Comparison of ENCODE assay signal across 28 cellular contexts in the genomic region with DNA sequence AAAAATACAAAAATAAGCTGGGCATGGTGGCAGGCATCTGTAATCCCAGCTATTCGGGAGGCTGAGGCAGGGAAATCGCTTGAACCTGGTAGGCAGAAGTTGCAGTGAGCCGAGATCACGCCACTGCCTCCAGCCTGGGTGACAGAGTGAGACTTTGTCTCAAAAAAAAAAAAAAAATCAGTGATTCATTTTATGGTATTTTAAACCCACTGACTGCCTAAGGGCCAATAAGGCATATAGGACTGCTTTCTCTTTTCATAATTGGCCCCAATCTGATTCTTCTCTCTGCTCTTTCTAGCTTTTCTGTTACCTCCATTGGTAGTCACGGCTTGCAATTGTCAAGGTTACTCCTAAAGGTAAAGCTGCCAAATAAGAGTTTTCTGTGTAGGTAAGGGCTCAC.
"Had no signal": no experiment of that assay in that cellular context is flagged by ENCODE, and none has a peak within 500 bp of the region (broad histone marks: within the 10 kb centered on the region; RNA-seq: fewer than 3 reads in every experiment).

No MANE protein-coding gene starts in this region.

- H2AFZ ChIP-seq: parathyroid adenoma had no signal

- H3K4me1 ChIP-seq: parathyroid adenoma, right lobe of liver, thyroid gland, tibial nerve had no signal

- H3K4me3 Mint-ChIP-seq: natural killer cell treated with Interleukin-12 subunit alpha and Interleukin-12 subunit beta and Interleukin-15 and Interleukin-18, amount 100 ng/mL, for 72 hours; nephron progenitor cell; neural crest cell; stimulated activated effector memory CD8-positive, alpha-beta T cell treated with anti-CD3 and anti-CD28 coated beads, Interleukin-12 subunit alpha, Interleukin-12 subunit beta, amount 100 ng/mL, for 72 hours; stimulated activated naive B cell treated with anti-CD40 and anti-IgM and Interleukin-4, amounts not matched to agents 10 μg/mL and 1 μg/mL and 100 μg/mL, for 72 hours; stimulated activated naive CD8-positive, alpha-beta T cell treated with anti-CD3 and anti-CD28 coated beads, Interleukin-15, Interleukin-2, amounts not matched to agents 100 ng/mL and 50 ng/mL, for 24 hours had no signal

- FAIRE-seq: small intestine, urothelium cell line had no signal

- H3K36me3 ChIP-seq: neutrophil, right lobe of liver, sigmoid colon, stomach, thoracic aorta, thyroid gland, tibial nerve, upper lobe of left lung, vagina had no signal

- H3K9me3 ChIP-seq: neutrophil, psoas muscle, right lobe of liver, sigmoid colon, stomach, thoracic aorta, thyroid gland, tibial nerve, upper lobe of left lung, vagina had no signal

- H3K27ac Mint-ChIP-seq: natural killer cell treated with Interleukin-12 subunit alpha and Interleukin-12 subunit beta and Interleukin-15 and Interleukin-18, amount 100 ng/mL, for 72 hours; nephron progenitor cell; progenitor cell of endocrine pancreas; stimulated activated effector memory CD8-positive, alpha-beta T cell treated with anti-CD3 and anti-CD28 coated beads, Interleukin-12 subunit alpha, Interleukin-12 subunit beta, amount 100 ng/mL, for 72 hours; stimulated activated naive B cell treated with anti-CD40 and anti-IgM and Interleukin-4, amounts not matched to agents 10 μg/mL and 1 μg/mL and 100 μg/mL, for 72 hours; stimulated activated naive CD8-positive, alpha-beta T cell treated with anti-CD3 and anti-CD28 coated beads, Interleukin-15, Interleukin-2, amounts not matched to agents 100 ng/mL and 50 ng/mL, for 24 hours had no signal

- DNase-seq: nephron progenitor cell; nucleus accumbens; posterior cingulate gyrus; psoas muscle; right cardiac atrium; right lobe of liver; sigmoid colon; small intestine; stimulated activated CD4-positive, alpha-beta T cell treated with anti-CD3 and anti-CD28 coated beads, Interleukin-15, amount 100 ng/mL, for 24 hours; stimulated activated CD4-positive, alpha-beta T cell treated with anti-CD3 and anti-CD28 coated beads, Interleukin-2, amount 100 ng/mL, for 24 hours; stimulated activated CD4-positive, alpha-beta T cell treated with anti-CD3 and anti-CD28 coated beads, Interleukin-2, amount 100 ng/mL, for 48 hours; stimulated activated CD4-positive, alpha-beta T cell treated with anti-CD3 and anti-CD28 coated beads, Interleukin-4, amount 100 ng/mL, for 24 hours; stimulated activated naive B cell treated with anti-CD40 and anti-IgM and Interleukin-4, amounts not matched to agents 10 μg/mL and 1 μg/mL and 100 μg/mL, for 72 hours; stimulated activated naive CD4-positive, alpha-beta T cell treated with Interleukin-2 at 50 U/mL for 16 hours; stomach; thyroid gland had no signal

- H3K27me3 ChIP-seq: neutrophil, right lobe of liver, sigmoid colon, stomach, thyroid gland, tibial nerve, upper lobe of left lung, vagina had no signal

- H3K27me3 Mint-ChIP-seq: natural killer cell treated with Interleukin-12 subunit alpha and Interleukin-12 subunit beta and Interleukin-15 and Interleukin-18, amount 100 ng/mL, for 72 hours; stimulated activated naive B cell treated with anti-CD40 and anti-IgM and Interleukin-4, amounts not matched to agents 10 μg/mL and 1 μg/mL and 100 μg/mL, for 72 hours had no signal

- H3K36me3 Mint-ChIP-seq: natural killer cell treated with Interleukin-12 subunit alpha and Interleukin-12 subunit beta and Interleukin-15 and Interleukin-18, amount 100 ng/mL, for 72 hours; stimulated activated effector memory CD8-positive, alpha-beta T cell treated with anti-CD3 and anti-CD28 coated beads, Interleukin-12 subunit alpha, Interleukin-12 subunit beta, amount 100 ng/mL, for 72 hours; stimulated activated naive B cell treated with anti-CD40 and anti-IgM and Interleukin-4, amounts not matched to agents 10 μg/mL and 1 μg/mL and 100 μg/mL, for 72 hours had no signal

- H3K9ac ChIP-seq: parathyroid adenoma had no signal

- ATAC-seq: natural killer cell treated with Interleukin-12 subunit alpha and Interleukin-12 subunit beta and Interleukin-15 and Interleukin-18, amount 100 ng/mL, for 72 hours; psoas muscle; right cardiac atrium; right lobe of liver; stimulated activated effector memory CD8-positive, alpha-beta T cell treated with anti-CD3 and anti-CD28 coated beads, Interleukin-12 subunit alpha, Interleukin-12 subunit beta, amount 100 ng/mL, for 72 hours; stimulated activated naive B cell treated with anti-CD40 and anti-IgM and Interleukin-4, amounts not matched to agents 10 μg/mL and 1 μg/mL and 100 μg/mL, for 72 hours had no signal

- H3K9me3 Mint-ChIP-seq: natural killer cell treated with Interleukin-12 subunit alpha and Interleukin-12 subunit beta and Interleukin-15 and Interleukin-18, amount 100 ng/mL, for 72 hours; nephron progenitor cell; neural crest cell; stimulated activated naive B cell treated with anti-CD40 and anti-IgM and Interleukin-4, amounts not matched to agents 10 μg/mL and 1 μg/mL and 100 μg/mL, for 72 hours; stimulated activated naive CD8-positive, alpha-beta T cell treated with anti-CD3 and anti-CD28 coated beads, Interleukin-15, Interleukin-2, amounts not matched to agents 100 ng/mL and 50 ng/mL, for 24 hours had no signal

- H3K4me1 Mint-ChIP-seq: stimulated activated effector memory CD8-positive, alpha-beta T cell treated with anti-CD3 and anti-CD28 coated beads, Interleukin-12 subunit alpha, Interleukin-12 subunit beta, amount 100 ng/mL, for 72 hours; stimulated activated naive B cell treated with anti-CD40 and anti-IgM and Interleukin-4, amounts not matched to agents 10 μg/mL and 1 μg/mL and 100 μg/mL, for 72 hours had no signal

- H3K27ac ChIP-seq: neutrophil, parathyroid adenoma, psoas muscle, right lobe of liver, sigmoid colon, stomach, thoracic aorta, thyroid gland, tibial nerve, upper lobe of left lung, vagina had no signal

- H3K4me3 ChIP-seq: psoas muscle, right lobe of liver, sigmoid colon, stomach, thoracic aorta, thyroid gland, tibial nerve, upper lobe of left lung, vagina had no signal

- H3K79me2 ChIP-seq: parathyroid adenoma had no signal
